In the genomic region with DNA sequence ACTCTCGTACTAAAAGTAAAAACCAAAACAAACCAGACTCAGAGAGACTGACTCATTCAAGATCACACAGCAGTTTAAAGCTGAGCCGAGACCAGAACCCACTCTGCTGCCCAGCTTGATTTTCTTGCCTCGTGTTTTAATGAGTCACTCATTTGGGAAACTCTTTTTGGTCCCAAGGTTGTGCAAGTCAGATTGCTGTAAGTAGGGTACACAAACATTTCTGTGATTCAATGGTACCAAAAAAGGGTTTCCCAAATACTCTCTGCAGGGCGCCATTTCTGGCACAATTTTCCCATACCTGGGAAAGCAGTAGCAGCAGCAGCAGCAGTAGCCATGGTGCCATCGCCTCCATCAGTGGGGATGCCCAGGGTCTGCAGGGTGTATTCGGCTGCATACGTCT, we compare ENCODE assay signal across 26 cellular contexts.
DNase-seq lines count a peak whose midpoint lies in the region; ATAC-seq, FAIRE-seq and TF ChIP-seq lines count a peak whose summit lies in the region.
"Had no signal": no experiment of that assay in that cellular context is flagged by ENCODE, and none has a peak within 500 bp of the region (broad histone marks: within the 10 kb centered on the region; RNA-seq: fewer than 3 reads in every experiment).

No MANE protein-coding gene starts in this region.

- no peak overlapping the region for H3K27ac ChIP-seq in heart left ventricle
- H3K27ac ChIP-seq: foreskin keratinocyte, pancreas, right atrium auricular region, spleen, transverse colon had no signal

- TF ChIP-seq CTCF in heart left ventricle (IDR thresholded peaks at IDR 0.05), result no peak

- no peaks in the 10 kb centered on the region for H3K9me3 ChIP-seq in heart left ventricle
- H3K9me3 ChIP-seq: pancreas, right atrium auricular region, SK-N-SH, spleen, transverse colon had no signal

- DNase-seq in Right ventricle myocardium inferior (ENCODE audit: missing footprints), result peak; percentile 27
- no peak for DNase-seq in heart left ventricle
- DNase-seq in RPMI7951 (ENCODE audit: low read depth), result peak; percentile 2
- peak; percentile 70 for DNase-seq in fibroblast of peridontal ligament (ENCODE audit: extremely low read depth)
- DNase-seq in urothelium cell line (ENCODE audit: low spot score), result no peak
- DNase-seq in stimulated activated CD4-positive, alpha-beta T cell treated with anti-CD3 and anti-CD28 coated beads, Interleukin-4, amount 100 ng/mL, for 24 hours, result no peak
- DNase-seq: activated CD4-positive, alpha-beta memory T cell treated with anti-CD3 and anti-CD28 coated beads for 36 hours; activated CD4-positive, CD25-positive, alpha-beta regulatory T cell treated with anti-CD3 and anti-CD28 coated beads, Interleukin-2, amount 50 U/mL, for 72 hours; activated CD8-positive, alpha-beta memory T cell treated with anti-CD3 and anti-CD28 coated beads, Interleukin-2, amount 50 U/mL, for 4 hours; activated naive CD8-positive, alpha-beta T cell treated with anti-CD3 and anti-CD28 coated beads for 36 hours; foreskin keratinocyte; GF-D8; KBM-7; mammary epithelial cell; NCI-H146; NCI-H446; nephron progenitor cell; pancreas; SK-N-SH; spleen; transverse colon had no signal

- no peak for TF ChIP-seq POLR2A in heart left ventricle (IDR thresholded peaks at IDR 0.05)

- FAIRE-seq in urothelium cell line (lab: Jason Lieb, UNC), result peak; percentile 42
- FAIRE-seq: endothelial cell of umbilical vein, pancreas had no signal

- 83 to 90% (median 87%) methylated on average over 7 of the region's 7 CpGs for WGBS in heart left ventricle, 4 donors

- no peak overlapping the region for H3K4me3 ChIP-seq in heart left ventricle
- H3K4me3 ChIP-seq: GM23338, pancreas, right atrium auricular region, spleen, transverse colon had no signal

- no peak for ATAC-seq in Right ventricle myocardium inferior
- ATAC-seq in heart left ventricle, result no peak
- no peak for ATAC-seq in HG02610 (IDR thresholded peaks at IDR 0.05; ENCODE audit: unreplicated experiment)
- ATAC-seq in HG03439 (IDR thresholded peaks at IDR 0.05; ENCODE audit: unreplicated experiment), result no peak
- ATAC-seq: GM23338, pancreas had no signal

- no peaks in the 10 kb centered on the region for H3K4me1 ChIP-seq in heart left ventricle
- H3K4me1 ChIP-seq: foreskin keratinocyte, pancreas, right atrium auricular region, spleen, transverse colon had no signal

- intact Hi-C loops in Right ventricle myocardium inferior (cut with DNase I), result no loop called here
- intact Hi-C loops in heart left ventricle (cut with DNase I), result no loop called here

- H3K27me3 ChIP-seq in heart left ventricle, result peaks cover 0 to 7% (median 0%) of the 10 kb centered on the region in 9 donors
- H3K27me3 ChIP-seq: pancreas, right atrium auricular region, spleen, transverse colon had no signal

- no peaks in the 10 kb centered on the region for H3K36me3 ChIP-seq in heart left ventricle
- H3K36me3 ChIP-seq: pancreas, right atrium auricular region, spleen, transverse colon had no signal

Comparison
In these comparisons a context has a peak if more than half of its experiments do, and no peak if none do; other contexts are left out.
1. DNase-seq: peak in Right ventricle myocardium inferior (single experiment), RPMI7951 (single experiment) and fibroblast of peridontal ligament (single experiment); none in heart left ventricle (0 of 5), urothelium cell line (single experiment) and stimulated activated CD4-positive, alpha-beta T cell treated with anti-CD3 and anti-CD28 coated beads, Interleukin-4, amount 100 ng/mL, for 24 hours (single experiment).